ENCODE assay signal across 12 cellular contexts in genomic region chr1:21319447-21320407, GRCh38. TPM values are rescaled to one million over a fixed set of nuclear protein-coding genes. Genes with fewer than 3 reads are reported as not detected.
DNase-seq lines count a peak whose midpoint lies in the region; ATAC-seq, FAIRE-seq and TF ChIP-seq lines count a peak whose summit lies in the region.
"Had no signal": no experiment of that assay in that cellular context is flagged by ENCODE, and none has a peak within 500 bp of the region (broad histone marks: within the 10 kb centered on the region; RNA-seq: fewer than 3 reads in every experiment).

No MANE protein-coding gene starts in this region.

- H3K4me3 ChIP-seq in astrocyte of the cerebellum (ENCODE audit: low read depth, low read length) = no peak overlapping the region
- no peak overlapping the region for H3K4me3 ChIP-seq in HepG2 (replicated peaks in 1 of 3; ENCODE audit: insufficient read depth in 1 of 3, low read depth in 2 of 3, low read length in 3 of 3)
- no peak overlapping the region for H3K4me3 ChIP-seq in suprapubic skin

- BruUV-seq in HepG2 (replicated peaks; lab: Mats Ljungman, UMichigan) = no TSS peak

- H3K36me3 ChIP-seq in HepG2 (replicated peaks in 1 of 2; ENCODE audit: control insufficient read depth in 1 of 2, insufficient read depth in 2 of 2, low read length in 2 of 2) (no peaks in the 10 kb centered on the region), suprapubic skin (no peaks in the 10 kb centered on the region)

- CTCF ChIA-PET in HepG2 (lab: Yijun Ruan, JAX; ENCODE audit: low intra/inter-chr PET ratio, low total read pairs) = no interaction called here

- no peak overlapping the region for H3K9ac ChIP-seq in HepG2 (ENCODE audit: insufficient read depth, low read depth, low read length)

- DNase-seq in NCI-H1417 (lab: John Stamatoyannopoulos, UW) (peak; percentile 30 to 77 (median 42)), NCI-H1417 treated with DMSO at 0.1 percent for 48 hours (lab: John Stamatoyannopoulos, UW) (no peak), astrocyte of the cerebellum (ENCODE audit: low read depth) (no peak), HepG2 (ENCODE audit: low spot score) (no peak), suprapubic skin (ENCODE audit: low spot score in 2 of 2) (no peak), ecto neural progenitor cell (ENCODE audit: low spot score) (no peak)
- DNase-seq: activated CD4-positive, alpha-beta T cell treated with anti-CD3 and anti-CD28 coated beads, Interleukin-2, amount 50 U/mL, for 1 hour; NCI-H2081 treated with DMSO at 0.1 percent for 48 hours had no signal

- H3K27me3 ChIP-seq in HepG2 (ENCODE audit: control insufficient read depth in 1 of 2, insufficient read depth in 2 of 2, low read length in 2 of 2) (no peaks in the 10 kb centered on the region), suprapubic skin (no peaks in the 10 kb centered on the region)

- WGBS in HepG2 (ENCODE audit: low lambda C conversion rate) = 68% methylated on average over 22 of the region's 24 CpGs
- WGBS in suprapubic skin = 73% methylated on average over 24 of the region's 24 CpGs

- POLR2A ChIA-PET in HepG2 (lab: Yijun Ruan, JAX) = no interaction called here

- no peak for TF ChIP-seq RAD21 in HepG2 (CRISPR knock-in tag; IDR thresholded peaks at IDR 0.05)

- TF ChIP-seq EP300 in HepG2 (IDR thresholded peaks at IDR 0.05; ENCODE audit: low read depth in 2 of 2, low read length in 2 of 2) = no peak
- TF ChIP-seq EP300 in HepG2 (CRISPR knock-in tag; IDR thresholded peaks at IDR 0.05; ENCODE audit: borderline replicate concordance) = no peak
- no peak for TF ChIP-seq EP300 in suprapubic skin (IDR thresholded peaks at IDR 0.05)

- TF ChIP-seq POLR2A in HepG2 (IDR thresholded peaks at IDR 0.05; ENCODE audit: insufficient read depth in 1 of 2, low read depth in 2 of 2, low read length in 2 of 2) (no peak), suprapubic skin (IDR thresholded peaks at IDR 0.05) (no peak)

- ATAC-seq in HepG2 (peak; percentile 15; the same call in 2 of the 3 replicates), GM18858 (IDR thresholded peaks at IDR 0.05; ENCODE audit: unreplicated experiment) (no peak), GM21528 (IDR thresholded peaks at IDR 0.05; ENCODE audit: low FRiP score, unreplicated experiment) (no peak)

- H3K27ac ChIP-seq in HepG2 (ENCODE audit: extremely low read length, insufficient read depth, low read length) = no peak overlapping the region
- H3K27ac ChIP-seq in suprapubic skin = peak overlapping the region; percentile 89

- H3K4me2 ChIP-seq in HepG2 (ENCODE audit: low read depth, low read length) = no peak overlapping the region

- H3K4me1 ChIP-seq in HepG2 (ENCODE audit: insufficient read depth, low read length) (peaks cover 70% of the 10 kb centered on the region), suprapubic skin (peaks cover 82% of the 10 kb centered on the region)

- H3K9me3 ChIP-seq in HepG2 (ENCODE audit: low read length) = no peaks in the 10 kb centered on the region
- no peaks in the 10 kb centered on the region for H3K9me3 ChIP-seq in suprapubic skin

- intact Hi-C loops in HepG2 (cut with micrococcal nuclease; ENCODE audit: unreplicated experiment) = no loop called here

- H4K20me1 ChIP-seq in HepG2 (ENCODE audit: insufficient read depth, low read length) = no peaks in the 10 kb centered on the region

- TF ChIP-seq CTCF in astrocyte of the cerebellum (IDR thresholded peaks at IDR 0.05; ENCODE audit: low read depth, low read length, missing control alignments) (peak; percentile 4), HepG2 (CRISPR knock-in tag; IDR thresholded peaks at IDR 0.05) (no peak), suprapubic skin (IDR thresholded peaks at IDR 0.05) (no peak)

- in situ Hi-C loops in astrocyte of the cerebellum (cut with HindIII; ENCODE audit: low sequenced_read_pairs) = no loop called here
- in situ Hi-C loops in HepG2 (cut with HindIII; ENCODE audit: extremely low pct_ligation_motif_present, low pct_unique_long_range_greater_than_20kb) = no loop called here

- peak; percentile 36 for FAIRE-seq in HepG2 (lab: Jason Lieb, UNC)
- FAIRE-seq: GM18507, urothelium cell line had no signal

- H2AFZ ChIP-seq in HepG2 (ENCODE audit: low read length) = no peak overlapping the region

- no peaks in the 10 kb centered on the region for H3K79me2 ChIP-seq in HepG2 (ENCODE audit: insufficient read depth, low read length)

TF ChIP-seq in HepG2, 621 proteins besides CTCF, POLR2A, EP300 and RAD21 (continues in another document):
- TF ChIP-seq SALL1 (CRISPR knock-in tag; IDR thresholded peaks at IDR 0.05) (0 out of 2 replicates have a peak, but pooled peaks have one; percentile 12), ARID5B (CRISPR knock-in tag; IDR thresholded peaks at IDR 0.05) (peak; percentile 19; the same call in 1 of the 2 replicates), FOXP1 (IDR thresholded peaks at IDR 0.05) (no peak), FOXP1 (CRISPR knock-in tag; IDR thresholded peaks at IDR 0.05) (peak; percentile 44; the same call in 1 of the 2 replicates), TFAP4 (IDR thresholded peaks at IDR 0.05; ENCODE audit: borderline replicate concordance, low read depth) (peak; percentile 92), KDM1A (CRISPR knock-in tag; IDR thresholded peaks at IDR 0.05) (no peak), ARID2 (CRISPR knock-in tag; IDR thresholded peaks at IDR 0.05; ENCODE audit: borderline replicate concordance) (no peak), ZFP37 (CRISPR knock-in tag; IDR thresholded peaks at IDR 0.05; ENCODE audit: borderline replicate concordance) (no peak), HDAC2 (CRISPR knock-in tag; IDR thresholded peaks at IDR 0.05) (peak; percentile 16; the same call in 1 of the 2 replicates), GATAD2A (CRISPR knock-in tag; IDR thresholded peaks at IDR 0.05) (peak; percentile 49), FOXA3 (CRISPR knock-in tag; IDR thresholded peaks at IDR 0.05) (peak; percentile 88), HDAC1 (CRISPR knock-in tag; IDR thresholded peaks at IDR 0.05) (0 out of 2 replicates have a peak, but pooled peaks have one; percentile 22)

RNA-seq across cellular contexts. Expression of gene ECE1, which starts 29.5 kb away (rescaled TPM):
- total RNA-seq in HepG2 (2016; rRNA removed; fragmentation: Illumina TruSeq; extraction: Trizol) (11.1 and 21.2 TPM in 2 replicates), suprapubic skin (10 to 100 TPM; 40.8 to 64.2 (median 55.3) TPM)
- total RNA-seq in HepG2 (2016; cell fraction: cytosol; rRNA removed; fragmentation: Illumina TruSeq; extraction: Trizol; ENCODE audit: low read depth) = 3.1 and 4.6 TPM in 2 replicates
- 8.0 and 21.1 TPM in 2 replicates for total RNA-seq in HepG2 (2016; cell fraction: insoluble cytoplasmic fraction; rRNA removed; fragmentation: Illumina TruSeq; extraction: Trizol)
- 5.2 and 6.6 TPM in 2 replicates for total RNA-seq in HepG2 (2016; cell fraction: membrane; rRNA removed; fragmentation: Illumina TruSeq; extraction: Trizol)
- total RNA-seq in HepG2 (2016; cell fraction: nucleus; rRNA removed; fragmentation: Illumina TruSeq; extraction: Trizol) = 18.9 and 25.8 TPM in 2 replicates
- 13.5 and 17.0 TPM in 2 replicates for polyA plus RNA-seq in HepG2 (2011; rRNA removed)
- 7.9 and 8.8 TPM in 2 replicates for polyA plus RNA-seq in HepG2 (2011; cell fraction: cytosol; rRNA removed)
- polyA plus RNA-seq in HepG2 (2011; cell fraction: nucleus; rRNA removed) = 20.3 and 20.8 TPM in 2 replicates
- polyA plus RNA-seq in HepG2 (2012) = 23.5 and 24.3 TPM in 2 replicates
- polyA plus RNA-seq in HepG2 (2016; cell fraction: cytosol; fragmentation: Illumina TruSeq; extraction: Trizol; ENCODE audit: low read depth) = 1.8 TPM in 2 replicates
- polyA plus RNA-seq in HepG2 (2016; cell fraction: insoluble cytoplasmic fraction; fragmentation: Illumina TruSeq; extraction: Trizol; ENCODE audit: low read depth) = 8.3 and 10.9 TPM in 2 replicates
- polyA plus RNA-seq in HepG2 (2016; cell fraction: membrane; fragmentation: Illumina TruSeq; extraction: Trizol; ENCODE audit: low read depth) = 2.8 and 3.4 TPM in 2 replicates
- polyA plus RNA-seq in HepG2 (2016; cell fraction: nucleus; fragmentation: Illumina TruSeq; extraction: Trizol; ENCODE audit: insufficient read depth, low read depth) = 36.4 and 38.3 TPM in 2 replicates
- polyA minus RNA-seq in HepG2 (2011; rRNA and poly(A)+ RNA removed; ENCODE audit: low replicate concordance) = 34.0 and 41.6 TPM in 2 replicates
- 9.9 and 11.8 TPM in 2 replicates for polyA minus RNA-seq in HepG2 (2011; cell fraction: cytosol; rRNA and poly(A)+ RNA removed)
- 11.3 and 11.4 TPM in 2 replicates for polyA minus RNA-seq in HepG2 (2011; cell fraction: nucleus; rRNA and poly(A)+ RNA removed)

Comparison
In these comparisons a context has a peak if more than half of its experiments do, and no peak if none do; other contexts are left out.
1. DNase-seq: peak in NCI-H1417 (3 of 3); none in NCI-H1417 treated with DMSO at 0.1 percent for 48 hours (single experiment), astrocyte of the cerebellum (single experiment), HepG2 (single experiment), suprapubic skin (0 of 2) and ecto neural progenitor cell (single experiment).